26 cellular contexts compared by ENCODE assay signal in genomic region chr9:30800421-30800820, GRCh38.
"Had no signal": no experiment of that assay in that cellular context is flagged by ENCODE, and none has a peak within 500 bp of the region (broad histone marks: within the 10 kb centered on the region; RNA-seq: fewer than 3 reads in every experiment).

No MANE protein-coding gene starts in this region.

- H2AFZ ChIP-seq: neural progenitor cell had no signal

- FAIRE-seq: keratinocyte had no signal

- H3K4me1 ChIP-seq: colonic mucosa, gastrocnemius medialis, neural progenitor cell, psoas muscle, right lobe of liver, tibial nerve, upper lobe of left lung, uterus had no signal

- H3K4me3 ChIP-seq: colonic mucosa, gastrocnemius medialis, neural progenitor cell, psoas muscle, right lobe of liver, smooth muscle cell, thoracic aorta, tibial nerve, upper lobe of left lung, uterus had no signal

- DNase-seq: colonic mucosa; effector CD8-positive, alpha-beta T cell; endodermal cell; foreskin fibroblast; gastrocnemius medialis; head of caudate nucleus; mammary epithelial cell; mesendoderm; midbrain; naive thymus-derived CD4-positive, alpha-beta T cell; nucleus accumbens; psoas muscle; right lobe of liver; stimulated activated CD4-positive, alpha-beta T cell treated with anti-CD3 and anti-CD28 coated beads, Interleukin-4, amount 100 ng/mL, for 4 hours; stimulated activated naive CD8-positive, alpha-beta T cell treated with anti-CD3 and anti-CD28 coated beads, Interleukin-15, Interleukin-2, amounts not matched to agents 100 U/mL and 50 U/mL, for 24 hours had no signal

- H3K9me3 ChIP-seq: colonic mucosa, gastrocnemius medialis, psoas muscle, thoracic aorta, tibial nerve, upper lobe of left lung, uterus had no signal

- H3K9ac ChIP-seq: neural progenitor cell had no signal

- H3K27ac ChIP-seq: colonic mucosa, epithelial cell of prostate, gastrocnemius medialis, neural progenitor cell, psoas muscle, right lobe of liver, thoracic aorta, tibial nerve, upper lobe of left lung, uterus had no signal

- H3K4me2 ChIP-seq: neural progenitor cell, smooth muscle cell had no signal

- H3K27me3 ChIP-seq: colonic mucosa, gastrocnemius medialis, neural progenitor cell, right lobe of liver, tibial nerve, upper lobe of left lung, uterus had no signal

- ATAC-seq: esophagus mucosa; gastrocnemius medialis; left lobe of liver; naive thymus-derived CD4-positive, alpha-beta T cell; psoas muscle; right lobe of liver; stimulated activated memory B cell treated with anti-CD40 and anti-IgM and Interleukin-4, amounts not matched to agents 10 μg/mL and 1 μg/mL and 100 μg/mL, for 72 hours; stimulated activated naive CD8-positive, alpha-beta T cell treated with anti-CD3 and anti-CD28 coated beads, Interleukin-15, Interleukin-2, amounts not matched to agents 100 U/mL and 50 U/mL, for 24 hours had no signal

- H3K36me3 ChIP-seq: colonic mucosa, gastrocnemius medialis, neural progenitor cell, right lobe of liver, thoracic aorta, tibial nerve, upper lobe of left lung, uterus had no signal
